In genomic region chr5:54860321-54860720, GRCh38 we compare ENCODE assay signal across 21 cellular contexts.
"Had no signal": no experiment of that assay in that cellular context is flagged by ENCODE, and none has a peak within 500 bp of the region (broad histone marks: within the 10 kb centered on the region; RNA-seq: fewer than 3 reads in every experiment).

No MANE protein-coding gene starts in this region.

- H3K4me1 ChIP-seq: neural progenitor cell, suprapubic skin, transverse colon, vagina had no signal

- H3K4me1 Mint-ChIP-seq: memory B cell; neural progenitor cell; stimulated activated naive CD8-positive, alpha-beta T cell treated with anti-CD3 and anti-CD28 coated beads, Interleukin-15, amount 100 ng/mL, for 72 hours had no signal

- DNase-seq: activated CD4-positive, alpha-beta T cell treated with anti-CD3 and anti-CD28 coated beads, Interleukin-2, amount 50 U/mL, for 1 hour; activated CD8-positive, alpha-beta memory T cell treated with anti-CD3 and anti-CD28 coated beads, Interleukin-2, amount 50 U/mL, for 4 hours; activated naive CD4-positive, alpha-beta T cell treated with anti-CD3 and anti-CD28 coated beads for 36 hours; activated T-cell treated with anti-CD3 and anti-CD28 coated beads, Interleukin-2, amount 50 U/mL, for 4 hours; aorta; effector memory CD8-positive, alpha-beta T cell; heart right ventricle; left ventricle myocardium superior; mucosa of descending colon; naive B cell; right cardiac atrium; stimulated activated CD4-positive, alpha-beta T cell treated with anti-CD3 and anti-CD28 coated beads, Interleukin-2, amount 100 ng/mL, for 48 hours; stimulated activated naive CD8-positive, alpha-beta T cell treated with anti-CD3 and anti-CD28 coated beads, Interleukin-15, amount 100 ng/mL, for 72 hours; transverse colon had no signal

- H3K27me3 ChIP-seq: heart right ventricle, neural progenitor cell, suprapubic skin, transverse colon, vagina had no signal

- H3K4me3 ChIP-seq: heart right ventricle, mucosa of descending colon, neural progenitor cell, skin epidermis, suprapubic skin, transverse colon, vagina had no signal

- H3K9ac ChIP-seq: neural progenitor cell had no signal

- H2AFZ ChIP-seq: neural progenitor cell had no signal

- H3K9me3 ChIP-seq: mucosa of descending colon, transverse colon, vagina had no signal

- H3K27ac Mint-ChIP-seq: activated naive CD4-positive, alpha-beta T cell treated with anti-CD3 and anti-CD28 coated beads for 36 hours; effector memory CD8-positive, alpha-beta T cell; memory B cell; neural progenitor cell; progenitor cell of endocrine pancreas; stimulated activated naive CD8-positive, alpha-beta T cell treated with anti-CD3 and anti-CD28 coated beads, Interleukin-15, amount 100 ng/mL, for 72 hours had no signal

- H3K4me3 Mint-ChIP-seq: activated naive CD4-positive, alpha-beta T cell treated with anti-CD3 and anti-CD28 coated beads for 36 hours; activated T-cell treated with anti-CD3 and anti-CD28 coated beads, Interleukin-2, amount 50 U/mL, for 4 hours; effector memory CD8-positive, alpha-beta T cell; memory B cell; neural progenitor cell; stimulated activated naive CD8-positive, alpha-beta T cell treated with anti-CD3 and anti-CD28 coated beads, Interleukin-15, amount 100 ng/mL, for 72 hours had no signal

- H3K36me3 Mint-ChIP-seq: neural progenitor cell had no signal

- H3K27ac ChIP-seq: heart right ventricle, neural progenitor cell, suprapubic skin, transverse colon, vagina had no signal

- H3K4me2 ChIP-seq: neural progenitor cell had no signal

- H3K36me3 ChIP-seq: heart right ventricle, neural progenitor cell, suprapubic skin, transverse colon, vagina had no signal

- ATAC-seq: activated CD4-positive, CD25-positive, alpha-beta regulatory T cell treated with anti-CD3 and anti-CD28 coated beads, Interleukin-2, amount 50 U/mL, for 24 hours; activated T-cell treated with anti-CD3 and anti-CD28 coated beads, Interleukin-2, amount 50 U/mL, for 4 hours; effector memory CD8-positive, alpha-beta T cell; heart right ventricle; left ventricle myocardium superior; mucosa of descending colon; right cardiac atrium; stimulated activated naive CD8-positive, alpha-beta T cell treated with anti-CD3 and anti-CD28 coated beads, Interleukin-15, amount 100 ng/mL, for 72 hours had no signal
